In genomic region chr11:95091663-95092062, GRCh38 we compare ENCODE assay signal across 11 cellular contexts. TPM values are rescaled to one million over a fixed set of nuclear protein-coding genes. Genes with fewer than 3 reads are reported as not detected.
DNase-seq lines count a peak whose midpoint lies in the region; ATAC-seq, FAIRE-seq and TF ChIP-seq lines count a peak whose summit lies in the region.
"Had no signal": no experiment of that assay in that cellular context is flagged by ENCODE, and none has a peak within 500 bp of the region (broad histone marks: within the 10 kb centered on the region; RNA-seq: fewer than 3 reads in every experiment).

No MANE protein-coding gene starts in this region.

- no peak overlapping the region for H3K9ac ChIP-seq in GM12878 (ENCODE audit: control insufficient read depth, insufficient read depth, low read length)
- no peak overlapping the region for H3K9ac ChIP-seq in rectal smooth muscle tissue (ENCODE audit: low read length)
- H3K9ac ChIP-seq in HepG2 (ENCODE audit: insufficient read depth, low read depth, low read length), result no peak overlapping the region

- SMC1A ChIA-PET in GM12878 (lab: Charles Lee; ENCODE audit: uncharacterized antibody, unreplicated experiment), result interaction anchor here (0.7 to 17.5 kb wide), 12 partner anchors 10 to 466 kb away, joined by 3 to 315 read pairs (median 5); partner anchors contain the start of genes SESN3 and SRSF8

- H3K4me3 ChIP-seq in CD4-positive, alpha-beta memory T cell (ENCODE audit: low read length in 2 of 2), result no peak overlapping the region
- H3K4me3 ChIP-seq in GM12878 (peak overlapping the region; percentile 94; the same call in 1 of the 2 replicates), rectal smooth muscle tissue (ENCODE audit: low read length) (peak overlapping the region; percentile 5), HepG2 (replicated peaks in 1 of 3; ENCODE audit: insufficient read depth in 1 of 3, low read depth in 2 of 3, low read length in 3 of 3) (no peak overlapping the region)

- DNase-seq in CD4-positive, alpha-beta memory T cell, result no peak
- no peak for DNase-seq in HFFc6
- no peak for DNase-seq in GM12878 (ENCODE audit: low read depth, low spot score)
- DNase-seq in cerebellar nuclear complex (lab: John Stamatoyannopoulos, UW), result no peak
- no peak for DNase-seq in central memory CD4-positive, alpha-beta T cell
- DNase-seq in HepG2 (ENCODE audit: low spot score), result no peak
- DNase-seq: NCI-H510A, right lobe of liver had no signal

- H3K9me3 Mint-ChIP-seq in CD4-positive, alpha-beta memory T cell, result no peaks in the 10 kb centered on the region
- no peaks in the 10 kb centered on the region for H3K9me3 Mint-ChIP-seq in HFFc6

- H3K79me2 ChIP-seq in GM12878 (ENCODE audit: control insufficient read depth, insufficient read depth, low read length), result peaks cover 11% of the 10 kb centered on the region
- H3K79me2 ChIP-seq in HepG2 (ENCODE audit: insufficient read depth, low read length), result no peaks in the 10 kb centered on the region

- TF ChIP-seq POLR2A in GM12878 (IDR thresholded peaks at IDR 0.05; ENCODE audit: low read depth, low read length) (no peak), HepG2 (IDR thresholded peaks at IDR 0.05; ENCODE audit: insufficient read depth in 1 of 2, low read depth in 2 of 2, low read length in 2 of 2) (no peak)

- H3K27me3 Mint-ChIP-seq in CD4-positive, alpha-beta memory T cell, result no peaks in the 10 kb centered on the region
- H3K27me3 Mint-ChIP-seq in HFFc6 (ENCODE audit: insufficient read depth), result peaks cover under 1% of the 10 kb centered on the region; the same call in 1 of the 2 replicates

- RAD21 ChIA-PET in GM12878 (lab: Charles Lee; ENCODE audit: unreplicated experiment), result interaction anchor here (0.9 to 12.5 kb wide), 8 partner anchors 11 to 116 kb away, joined by 3 to 244 read pairs (median 4); partner anchors contain the start of gene SRSF8

- no peak overlapping the region for H3K27ac ChIP-seq in CD4-positive, alpha-beta memory T cell (ENCODE audit: low read depth, low read length)
- H3K27ac ChIP-seq in GM12878 (ENCODE audit: control insufficient read depth, insufficient read depth) (no peak overlapping the region), rectal smooth muscle tissue (ENCODE audit: low read depth, low read length) (no peak overlapping the region), HepG2 (ENCODE audit: extremely low read length, insufficient read depth, low read length) (no peak overlapping the region)
- H3K27ac ChIP-seq: right lobe of liver had no signal

- no peaks in the 10 kb centered on the region for H3K36me3 ChIP-seq in CD4-positive, alpha-beta memory T cell (ENCODE audit: insufficient read depth, low read length)
- H3K36me3 ChIP-seq in GM12878 (ENCODE audit: control insufficient read depth in 2 of 2, insufficient read depth in 2 of 2, low read length in 1 of 2), result no peaks in the 10 kb centered on the region
- no peaks in the 10 kb centered on the region for H3K36me3 ChIP-seq in rectal smooth muscle tissue (ENCODE audit: control insufficient read depth, insufficient read depth, low read length)
- H3K36me3 ChIP-seq in HepG2 (replicated peaks in 1 of 2; ENCODE audit: control insufficient read depth in 1 of 2, insufficient read depth in 2 of 2, low read length in 2 of 2), result no peaks in the 10 kb centered on the region
- H3K36me3 ChIP-seq: right lobe of liver had no signal

- ATAC-seq in GM12878, result no peak
- ATAC-seq in HepG2, result no peak
- ATAC-seq: right lobe of liver had no signal

- H3K4me2 ChIP-seq in GM12878 (ENCODE audit: control insufficient read depth, insufficient read depth) (peak overlapping the region; percentile 95; the same call in 1 of the 2 replicates), HepG2 (ENCODE audit: low read depth, low read length) (no peak overlapping the region)

- peaks cover 54% of the 10 kb centered on the region for H3K4me1 ChIP-seq in CD4-positive, alpha-beta memory T cell (ENCODE audit: insufficient read depth, low read length)
- H3K4me1 ChIP-seq in GM12878 (ENCODE audit: control insufficient read depth, insufficient read depth, low read length) (peaks cover 34% of the 10 kb centered on the region), rectal smooth muscle tissue (ENCODE audit: control insufficient read depth, insufficient read depth, low read length) (peaks cover 4% of the 10 kb centered on the region), HepG2 (ENCODE audit: insufficient read depth, low read length) (peaks cover 44% of the 10 kb centered on the region)

- in situ Hi-C loops in GM12878 (cut with MboI) (loop anchor here (10.0 kb wide), 1 partner anchor 1153 kb away; no protein-coding TSS in a partner anchor), HepG2 (cut with HindIII; ENCODE audit: extremely low pct_ligation_motif_present, low pct_unique_long_range_greater_than_20kb) (loop anchor here (25.0 kb wide), 1 partner anchor 146 kb away; the partner anchor contains the start of gene SESN3)

- no peaks in the 10 kb centered on the region for H3K9me3 ChIP-seq in CD4-positive, alpha-beta memory T cell (ENCODE audit: control insufficient read depth in 1 of 2, low read length in 2 of 2)
- H3K9me3 ChIP-seq in GM12878 (replicated peaks; ENCODE audit: control insufficient read depth, insufficient read depth, low read length) (no peaks in the 10 kb centered on the region), HepG2 (ENCODE audit: low read length) (no peaks in the 10 kb centered on the region)
- H3K9me3 ChIP-seq: right lobe of liver had no signal

- H3K27me3 ChIP-seq in CD4-positive, alpha-beta memory T cell (ENCODE audit: insufficient read depth, low read length), result no peaks in the 10 kb centered on the region
- H3K27me3 ChIP-seq in GM12878 (replicated peaks in 1 of 2; ENCODE audit: control insufficient read depth in 2 of 2, insufficient read depth in 2 of 2, low read length in 1 of 2) (no peaks in the 10 kb centered on the region), rectal smooth muscle tissue (ENCODE audit: control insufficient read depth, insufficient read depth, low read length) (no peaks in the 10 kb centered on the region), HepG2 (ENCODE audit: control insufficient read depth in 1 of 2, insufficient read depth in 2 of 2, low read length in 2 of 2) (0 out of 5 replicates have a peak, but pooled peaks cover 1 to 2% of the 10 kb centered on the region in 2 experiments)
- H3K27me3 ChIP-seq: right lobe of liver had no signal

- H2AFZ ChIP-seq in GM12878 (ENCODE audit: control insufficient read depth, low read depth, low read length) (no peak overlapping the region), HepG2 (ENCODE audit: low read length) (no peak overlapping the region)

- CTCF ChIA-PET in CD4-positive, alpha-beta memory T cell (lab: Charles Lee; ENCODE audit: partially characterized antibody), result interaction anchor here (1.0 to 8.1 kb wide), 6 partner anchors 19 to 702 kb away, joined by 3 to 124 read pairs (median 4); partner anchors contain the start of gene SRSF8
- CTCF ChIA-PET in GM12878 (lab: Yijun Ruan, JAX), result interaction anchor here (0.9 to 13.7 kb wide), 11 partner anchors 11 to 673 kb away, joined by 3 to 296 read pairs (median 5); partner anchors contain the start of gene SRSF8
- CTCF ChIA-PET in HepG2 (lab: Yijun Ruan, JAX; ENCODE audit: low intra/inter-chr PET ratio, low total read pairs), result no interaction called here

- H3K4me1 Mint-ChIP-seq in CD4-positive, alpha-beta memory T cell, result peaks cover 41 to 59% (median 51%) of the 10 kb centered on the region in 4 donors
- peaks cover 57% of the 10 kb centered on the region for H3K4me1 Mint-ChIP-seq in HFFc6 (ENCODE audit: low read depth)

- TF ChIP-seq RAD21 in GM12878 (IDR thresholded peaks at IDR 0.05; ENCODE audit: insufficient read depth, low read depth, low read length) (no peak), HepG2 (CRISPR knock-in tag; IDR thresholded peaks at IDR 0.05) (no peak)

- BruUV-seq in GM12878 (replicated peaks; lab: Mats Ljungman, UMichigan) (no TSS peak), HepG2 (replicated peaks; lab: Mats Ljungman, UMichigan) (no TSS peak)

- H3K27ac Mint-ChIP-seq in CD4-positive, alpha-beta memory T cell, result peak overlapping the region in 1 of 7 donors; percentile 92
- H3K27ac Mint-ChIP-seq in HFFc6, result 0 out of 2 replicates have a peak overlapping the region, but pooled peaks have one; percentile 12

- H4K20me1 ChIP-seq in GM12878 (ENCODE audit: control insufficient read depth, insufficient read depth), result no peaks in the 10 kb centered on the region
- H4K20me1 ChIP-seq in HepG2 (ENCODE audit: insufficient read depth, low read length), result no peaks in the 10 kb centered on the region

- FAIRE-seq in GM12878 (lab: Jason Lieb, UNC), result no peak
- no peak for FAIRE-seq in HepG2 (lab: Jason Lieb, UNC)

- intact Hi-C loops in CD4-positive, alpha-beta memory T cell (cut with micrococcal nuclease), result no loop called here
- intact Hi-C loops in GM12878 (cut with micrococcal nuclease; ENCODE audit: unreplicated experiment) (loop anchor here (5.0 kb wide), 2 partner anchors 141 to 696 kb away; partner anchors contain the start of genes FAM76B and SESN3), HepG2 (cut with micrococcal nuclease; ENCODE audit: unreplicated experiment) (loop anchor here (2.0 kb wide), 1 partner anchor 59 kb away; no protein-coding TSS in a partner anchor)

- no peak for TF ChIP-seq EP300 in GM12878 (IDR thresholded peaks at IDR 0.05; ENCODE audit: borderline replicate concordance in 1 of 2, control insufficient read depth in 1 of 2, low read depth in 2 of 2, low read length in 2 of 2)
- TF ChIP-seq EP300 in HepG2 (IDR thresholded peaks at IDR 0.05; ENCODE audit: low read depth in 2 of 2, low read length in 2 of 2), result no peak
- TF ChIP-seq EP300 in HepG2 (CRISPR knock-in tag; IDR thresholded peaks at IDR 0.05; ENCODE audit: borderline replicate concordance), result no peak

- TF ChIP-seq CTCF in HFFc6 (IDR thresholded peaks at IDR 0.05) (no peak), GM12878 (IDR thresholded peaks at IDR 0.05 in 2 of 3, conservative IDR thresholded peaks at IDR 0.05 in 1 of 3; ENCODE audit: control insufficient read depth in 2 of 3, extremely low read depth in 1 of 3, insufficient read depth in 1 of 3, low read depth in 3 of 3, low read length in 3 of 3) (no peak), HepG2 (CRISPR knock-in tag; IDR thresholded peaks at IDR 0.05) (no peak)

- H3K36me3 Mint-ChIP-seq in CD4-positive, alpha-beta memory T cell, result peaks cover 0 to 3% of the 10 kb centered on the region in 2 donors
- H3K36me3 Mint-ChIP-seq in HFFc6 (ENCODE audit: low read depth), result no peaks in the 10 kb centered on the region

- POLR2A ChIA-PET in CD4-positive, alpha-beta memory T cell (lab: Charles Lee; ENCODE audit: partially characterized antibody), result interaction anchor here (1.1 to 9.7 kb wide), 3 partner anchors 21 to 699 kb away, joined by 3 to 376 read pairs (median 57); partner anchors contain the start of genes CEP57, FAM76B and SRSF8
- POLR2A ChIA-PET in GM12878 (lab: Charles Lee), result interaction anchor here (0.7 to 8.0 kb wide), 6 partner anchors 12 to 699 kb away, joined by 3 to 139 read pairs (median 5); partner anchors contain the start of genes CEP57 and SRSF8
- POLR2A ChIA-PET in HepG2 (lab: Yijun Ruan, JAX), result interaction anchor here (3.6 kb wide), 1 partner anchor 24 kb away, joined by 48 read pairs; the partner anchor contains the start of gene SRSF8

- H3K4me3 Mint-ChIP-seq in CD4-positive, alpha-beta memory T cell, result peak overlapping the region in 7 of 8 donors; percentile 27 to 92 (median 87)
- H3K4me3 Mint-ChIP-seq in HFFc6, result peak overlapping the region; percentile 1; the same call in 1 of the 2 replicates

RNA-seq across cellular contexts. Expression of gene ENDOD1, which starts 2.0 kb away (rescaled TPM):
- 10 to 100 TPM; 12.8 to 13.3 TPM for total RNA-seq in CD4-positive, alpha-beta memory T cell
- polyA plus RNA-seq in CD4-positive, alpha-beta memory T cell, result 10 to 100 TPM in 1 of 2 donors, 1 to 10 TPM in 1; 7.2 to 10.3 TPM
- total RNA-seq in HFFc6 (2021; fragmentation: NEBNext Ultra II Directional; extraction: Animal tissue kit (Norgen Biotek cat#: 25700)), result 10 to 100 TPM; 23.1 to 27.3 (median 25.3) TPM
- total RNA-seq in GM12878 (2013; cell fraction: nucleolus; rRNA removed), result 31.0 and 31.5 TPM in 2 replicates
- 15.4 and 17.9 TPM in 2 replicates for total RNA-seq in GM12878 (2014; rRNA removed)
- 14.8 and 15.1 TPM in 2 replicates for total RNA-seq in GM12878 (2014; rRNA removed; fragmentation: Illumina TruSeq; extraction: Trizol)
- 14.2 and 14.9 TPM in 2 replicates for total RNA-seq in GM12878 (2021)
- polyA plus RNA-seq in GM12878 (2011; ENCODE audit: low read depth), result 9.8 TPM
- 28.8 and 30.0 TPM in 2 replicates for polyA plus RNA-seq in GM12878 (2011; rRNA removed)
- 22.0 and 23.0 TPM in 2 replicates for polyA plus RNA-seq in GM12878 (2011; cell fraction: cytosol; rRNA removed)
- polyA plus RNA-seq in GM12878 (2011; cell fraction: nucleus; rRNA removed), result 13.5 and 14.4 TPM in 2 replicates
- 9.5 and 12.1 TPM in 2 replicates for polyA plus RNA-seq in GM12878 (2012)
- polyA plus RNA-seq in GM12878 (2014; fragmentation: Illumina TruSeq; extraction: Trizol), result 13.8 and 16.9 TPM in 2 replicates
- polyA plus RNA-seq in GM12878 (2014; fragmentation: Nextera tagmentation; extraction: Ambion mirVana), result 1 to 10 TPM; 6.0 to 6.4 TPM
- polyA plus RNA-seq in GM12878 (2014; rRNA removed), result 9.0 and 9.5 TPM in 2 replicates
- 10 to 100 TPM; 10.2 to 10.4 TPM for polyA plus RNA-seq in GM12878 (2016; fragmentation: Nextera tagmentation; extraction: Ambion mirVana)
- polyA minus RNA-seq in GM12878 (2011; rRNA and poly(A)+ RNA removed), result 32.7 and 46.0 TPM in 2 replicates
- polyA minus RNA-seq in GM12878 (2011; cell fraction: cytosol; rRNA and poly(A)+ RNA removed), result 14.9 and 15.4 TPM in 2 replicates
- polyA minus RNA-seq in GM12878 (2011; cell fraction: nucleus; rRNA and poly(A)+ RNA removed), result 17.0 and 22.9 TPM in 2 replicates
- total RNA-seq in HepG2 (2016; rRNA removed; fragmentation: Illumina TruSeq; extraction: Trizol), result 4.3 and 6.8 TPM in 2 replicates
- 0.30 and 0.62 TPM in 2 replicates for total RNA-seq in HepG2 (2016; cell fraction: cytosol; rRNA removed; fragmentation: Illumina TruSeq; extraction: Trizol; ENCODE audit: low read depth)
- total RNA-seq in HepG2 (2016; cell fraction: insoluble cytoplasmic fraction; rRNA removed; fragmentation: Illumina TruSeq; extraction: Trizol), result 4.0 and 6.7 TPM in 2 replicates
- total RNA-seq in HepG2 (2016; cell fraction: membrane; rRNA removed; fragmentation: Illumina TruSeq; extraction: Trizol), result 2.4 and 3.2 TPM in 2 replicates
- 5.9 and 7.0 TPM in 2 replicates for total RNA-seq in HepG2 (2016; cell fraction: nucleus; rRNA removed; fragmentation: Illumina TruSeq; extraction: Trizol)
- 2.0 and 2.1 TPM in 2 replicates for polyA plus RNA-seq in HepG2 (2011; rRNA removed)
- polyA plus RNA-seq in HepG2 (2011; cell fraction: cytosol; rRNA removed), result 1.7 and 2.3 TPM in 2 replicates
- 0.72 and 1.2 TPM in 2 replicates for polyA plus RNA-seq in HepG2 (2011; cell fraction: nucleus; rRNA removed)
- 2.1 and 2.3 TPM in 2 replicates for polyA plus RNA-seq in HepG2 (2012)
- polyA plus RNA-seq in HepG2 (2016; cell fraction: cytosol; fragmentation: Illumina TruSeq; extraction: Trizol; ENCODE audit: low read depth), result 0.43 and 0.46 TPM in 2 replicates
- 2.3 and 3.0 TPM in 2 replicates for polyA plus RNA-seq in HepG2 (2016; cell fraction: insoluble cytoplasmic fraction; fragmentation: Illumina TruSeq; extraction: Trizol; ENCODE audit: low read depth)
- 1.1 and 1.3 TPM in 2 replicates for polyA plus RNA-seq in HepG2 (2016; cell fraction: membrane; fragmentation: Illumina TruSeq; extraction: Trizol; ENCODE audit: low read depth)
- polyA plus RNA-seq in HepG2 (2016; cell fraction: nucleus; fragmentation: Illumina TruSeq; extraction: Trizol; ENCODE audit: insufficient read depth, low read depth), result 5.2 and 5.9 TPM in 2 replicates
- 2.9 and 4.8 TPM in 2 replicates for polyA minus RNA-seq in HepG2 (2011; rRNA and poly(A)+ RNA removed; ENCODE audit: low replicate concordance)
- polyA minus RNA-seq in HepG2 (2011; cell fraction: cytosol; rRNA and poly(A)+ RNA removed), result 3.1 and 3.2 TPM in 2 replicates
- polyA minus RNA-seq in HepG2 (2011; cell fraction: nucleus; rRNA and poly(A)+ RNA removed), result 2.2 and 3.5 TPM in 2 replicates

RNA-seq across cellular contexts. Expression of gene SRSF8, which starts 24.9 kb away (rescaled TPM):
- 100 to 1,000 TPM; 107 to 117 TPM for total RNA-seq in CD4-positive, alpha-beta memory T cell
- polyA plus RNA-seq in CD4-positive, alpha-beta memory T cell, result 100 to 1,000 TPM; 104 to 147 TPM
- total RNA-seq in HFFc6 (2021; fragmentation: NEBNext Ultra II Directional; extraction: Animal tissue kit (Norgen Biotek cat#: 25700)), result 10 to 100 TPM; 27.7 to 35.6 (median 32.6) TPM
- total RNA-seq in GM12878 (2013; cell fraction: nucleolus; rRNA removed), result 17.1 and 17.5 TPM in 2 replicates
- 13.2 and 14.2 TPM in 2 replicates for total RNA-seq in GM12878 (2014; rRNA removed)
- total RNA-seq in GM12878 (2014; rRNA removed; fragmentation: Illumina TruSeq; extraction: Trizol), result 15.3 and 19.5 TPM in 2 replicates
- 28.1 and 30.1 TPM in 2 replicates for total RNA-seq in GM12878 (2021)
- polyA plus RNA-seq in GM12878 (2011; ENCODE audit: low read depth), result 20.3 TPM
- 41.5 and 48.3 TPM in 2 replicates for polyA plus RNA-seq in GM12878 (2011; rRNA removed)
- 31.9 and 35.7 TPM in 2 replicates for polyA plus RNA-seq in GM12878 (2011; cell fraction: cytosol; rRNA removed)
- 18.0 and 20.8 TPM in 2 replicates for polyA plus RNA-seq in GM12878 (2011; cell fraction: nucleus; rRNA removed)
- 24.4 and 26.5 TPM in 2 replicates for polyA plus RNA-seq in GM12878 (2012)
- polyA plus RNA-seq in GM12878 (2014; fragmentation: Illumina TruSeq; extraction: Trizol), result 29.0 and 40.5 TPM in 2 replicates
- 10 to 100 TPM; 15.3 to 24.4 TPM for polyA plus RNA-seq in GM12878 (2014; fragmentation: Nextera tagmentation; extraction: Ambion mirVana)
- polyA plus RNA-seq in GM12878 (2014; rRNA removed), result 24.8 and 25.2 TPM in 2 replicates
- 10 to 100 TPM; 36.3 to 43.1 TPM for polyA plus RNA-seq in GM12878 (2016; fragmentation: Nextera tagmentation; extraction: Ambion mirVana)
- 30.1 and 31.2 TPM in 2 replicates for polyA minus RNA-seq in GM12878 (2011; rRNA and poly(A)+ RNA removed)
- polyA minus RNA-seq in GM12878 (2011; cell fraction: cytosol; rRNA and poly(A)+ RNA removed), result 8.7 and 11.4 TPM in 2 replicates
- 14.0 and 18.5 TPM in 2 replicates for polyA minus RNA-seq in GM12878 (2011; cell fraction: nucleus; rRNA and poly(A)+ RNA removed)
- total RNA-seq in HepG2 (2016; rRNA removed; fragmentation: Illumina TruSeq; extraction: Trizol), result 25.8 and 33.0 TPM in 2 replicates
- 9.6 and 12.2 TPM in 2 replicates for total RNA-seq in HepG2 (2016; cell fraction: cytosol; rRNA removed; fragmentation: Illumina TruSeq; extraction: Trizol; ENCODE audit: low read depth)
- 23.0 and 30.3 TPM in 2 replicates for total RNA-seq in HepG2 (2016; cell fraction: insoluble cytoplasmic fraction; rRNA removed; fragmentation: Illumina TruSeq; extraction: Trizol)
- total RNA-seq in HepG2 (2016; cell fraction: membrane; rRNA removed; fragmentation: Illumina TruSeq; extraction: Trizol), result 27.0 and 27.8 TPM in 2 replicates
- 15.5 and 15.9 TPM in 2 replicates for total RNA-seq in HepG2 (2016; cell fraction: nucleus; rRNA removed; fragmentation: Illumina TruSeq; extraction: Trizol)
- polyA plus RNA-seq in HepG2 (2011; rRNA removed), result 21.8 and 22.2 TPM in 2 replicates
- 13.2 and 19.2 TPM in 2 replicates for polyA plus RNA-seq in HepG2 (2011; cell fraction: cytosol; rRNA removed)
- 10.1 and 13.8 TPM in 2 replicates for polyA plus RNA-seq in HepG2 (2011; cell fraction: nucleus; rRNA removed)
- polyA plus RNA-seq in HepG2 (2012), result 22.3 and 23.1 TPM in 2 replicates
- polyA plus RNA-seq in HepG2 (2016; cell fraction: cytosol; fragmentation: Illumina TruSeq; extraction: Trizol; ENCODE audit: low read depth), result 15.5 and 15.7 TPM in 2 replicates
- polyA plus RNA-seq in HepG2 (2016; cell fraction: insoluble cytoplasmic fraction; fragmentation: Illumina TruSeq; extraction: Trizol; ENCODE audit: low read depth), result 39.8 and 40.4 TPM in 2 replicates
- 26.1 and 26.7 TPM in 2 replicates for polyA plus RNA-seq in HepG2 (2016; cell fraction: membrane; fragmentation: Illumina TruSeq; extraction: Trizol; ENCODE audit: low read depth)
- 25.6 and 28.8 TPM in 2 replicates for polyA plus RNA-seq in HepG2 (2016; cell fraction: nucleus; fragmentation: Illumina TruSeq; extraction: Trizol; ENCODE audit: insufficient read depth, low read depth)
- 18.5 and 20.8 TPM in 2 replicates for polyA minus RNA-seq in HepG2 (2011; rRNA and poly(A)+ RNA removed; ENCODE audit: low replicate concordance)
- polyA minus RNA-seq in HepG2 (2011; cell fraction: cytosol; rRNA and poly(A)+ RNA removed), result 8.7 and 9.5 TPM in 2 replicates
- 11.7 and 14.9 TPM in 2 replicates for polyA minus RNA-seq in HepG2 (2011; cell fraction: nucleus; rRNA and poly(A)+ RNA removed)

RNA-seq across cellular contexts. Expression of gene KDM4F, which starts 42.4 kb away (rescaled TPM):
- total RNA-seq in CD4-positive, alpha-beta memory T cell, result not detected
- not detected for polyA plus RNA-seq in CD4-positive, alpha-beta memory T cell
- not detected for total RNA-seq in HFFc6 (2021; fragmentation: NEBNext Ultra II Directional; extraction: Animal tissue kit (Norgen Biotek cat#: 25700))
- total RNA-seq in GM12878 (2013; cell fraction: nucleolus; rRNA removed), result not detected in 2 replicates
- total RNA-seq in GM12878 (2014; rRNA removed), result not detected in 2 replicates
- not detected in 2 replicates for total RNA-seq in GM12878 (2014; rRNA removed; fragmentation: Illumina TruSeq; extraction: Trizol)
- total RNA-seq in GM12878 (2021), result not detected in 2 replicates
- not detected for polyA plus RNA-seq in GM12878 (2011; ENCODE audit: low read depth)
- polyA plus RNA-seq in GM12878 (2011; rRNA removed), result not detected in 2 replicates
- polyA plus RNA-seq in GM12878 (2011; cell fraction: cytosol; rRNA removed), result not detected in 2 replicates
- polyA plus RNA-seq in GM12878 (2011; cell fraction: nucleus; rRNA removed), result not detected in 2 replicates
- not detected in 2 replicates for polyA plus RNA-seq in GM12878 (2012)
- polyA plus RNA-seq in GM12878 (2014; fragmentation: Illumina TruSeq; extraction: Trizol), result not detected in 2 replicates
- not detected for polyA plus RNA-seq in GM12878 (2014; fragmentation: Nextera tagmentation; extraction: Ambion mirVana)
- polyA plus RNA-seq in GM12878 (2014; rRNA removed), result not detected in 2 replicates
- not detected for polyA plus RNA-seq in GM12878 (2016; fragmentation: Nextera tagmentation; extraction: Ambion mirVana)
- polyA minus RNA-seq in GM12878 (2011; rRNA and poly(A)+ RNA removed), result not detected in 2 replicates
- polyA minus RNA-seq in GM12878 (2011; cell fraction: cytosol; rRNA and poly(A)+ RNA removed), result not detected in 2 replicates
- not detected in 2 replicates for polyA minus RNA-seq in GM12878 (2011; cell fraction: nucleus; rRNA and poly(A)+ RNA removed)
- total RNA-seq in HepG2 (2016; rRNA removed; fragmentation: Illumina TruSeq; extraction: Trizol), result not detected in 2 replicates
- not detected in 2 replicates for total RNA-seq in HepG2 (2016; cell fraction: cytosol; rRNA removed; fragmentation: Illumina TruSeq; extraction: Trizol; ENCODE audit: low read depth)
- not detected in 2 replicates for total RNA-seq in HepG2 (2016; cell fraction: insoluble cytoplasmic fraction; rRNA removed; fragmentation: Illumina TruSeq; extraction: Trizol)
- not detected in 2 replicates for total RNA-seq in HepG2 (2016; cell fraction: membrane; rRNA removed; fragmentation: Illumina TruSeq; extraction: Trizol)
- not detected in 2 replicates for total RNA-seq in HepG2 (2016; cell fraction: nucleus; rRNA removed; fragmentation: Illumina TruSeq; extraction: Trizol)
- polyA plus RNA-seq in HepG2 (2011; rRNA removed), result not detected in 2 replicates
- not detected in 2 replicates for polyA plus RNA-seq in HepG2 (2011; cell fraction: cytosol; rRNA removed)
- polyA plus RNA-seq in HepG2 (2011; cell fraction: nucleus; rRNA removed), result not detected in 2 replicates
- polyA plus RNA-seq in HepG2 (2012), result not detected in 2 replicates
- not detected in 2 replicates for polyA plus RNA-seq in HepG2 (2016; cell fraction: cytosol; fragmentation: Illumina TruSeq; extraction: Trizol; ENCODE audit: low read depth)
- not detected in 2 replicates for polyA plus RNA-seq in HepG2 (2016; cell fraction: insoluble cytoplasmic fraction; fragmentation: Illumina TruSeq; extraction: Trizol; ENCODE audit: low read depth)
- polyA plus RNA-seq in HepG2 (2016; cell fraction: membrane; fragmentation: Illumina TruSeq; extraction: Trizol; ENCODE audit: low read depth), result not detected in 2 replicates
- not detected in 2 replicates for polyA plus RNA-seq in HepG2 (2016; cell fraction: nucleus; fragmentation: Illumina TruSeq; extraction: Trizol; ENCODE audit: insufficient read depth, low read depth)
- not detected in 2 replicates for polyA minus RNA-seq in HepG2 (2011; rRNA and poly(A)+ RNA removed; ENCODE audit: low replicate concordance)
- not detected in 2 replicates for polyA minus RNA-seq in HepG2 (2011; cell fraction: cytosol; rRNA and poly(A)+ RNA removed)
- polyA minus RNA-seq in HepG2 (2011; cell fraction: nucleus; rRNA and poly(A)+ RNA removed), result not detected in 2 replicates
- total RNA-seq: myocyte, right lobe of liver, RPMI7951 had no signal

Comparison
In these comparisons a context has a peak if more than half of its experiments do, and no peak if none do; other contexts are left out.
1. H3K4me3 ChIP-seq: peak in GM12878 (single experiment) and rectal smooth muscle tissue (single experiment); none in CD4-positive, alpha-beta memory T cell (0 of 2) and HepG2 (0 of 3).